In the genomic region with DNA sequence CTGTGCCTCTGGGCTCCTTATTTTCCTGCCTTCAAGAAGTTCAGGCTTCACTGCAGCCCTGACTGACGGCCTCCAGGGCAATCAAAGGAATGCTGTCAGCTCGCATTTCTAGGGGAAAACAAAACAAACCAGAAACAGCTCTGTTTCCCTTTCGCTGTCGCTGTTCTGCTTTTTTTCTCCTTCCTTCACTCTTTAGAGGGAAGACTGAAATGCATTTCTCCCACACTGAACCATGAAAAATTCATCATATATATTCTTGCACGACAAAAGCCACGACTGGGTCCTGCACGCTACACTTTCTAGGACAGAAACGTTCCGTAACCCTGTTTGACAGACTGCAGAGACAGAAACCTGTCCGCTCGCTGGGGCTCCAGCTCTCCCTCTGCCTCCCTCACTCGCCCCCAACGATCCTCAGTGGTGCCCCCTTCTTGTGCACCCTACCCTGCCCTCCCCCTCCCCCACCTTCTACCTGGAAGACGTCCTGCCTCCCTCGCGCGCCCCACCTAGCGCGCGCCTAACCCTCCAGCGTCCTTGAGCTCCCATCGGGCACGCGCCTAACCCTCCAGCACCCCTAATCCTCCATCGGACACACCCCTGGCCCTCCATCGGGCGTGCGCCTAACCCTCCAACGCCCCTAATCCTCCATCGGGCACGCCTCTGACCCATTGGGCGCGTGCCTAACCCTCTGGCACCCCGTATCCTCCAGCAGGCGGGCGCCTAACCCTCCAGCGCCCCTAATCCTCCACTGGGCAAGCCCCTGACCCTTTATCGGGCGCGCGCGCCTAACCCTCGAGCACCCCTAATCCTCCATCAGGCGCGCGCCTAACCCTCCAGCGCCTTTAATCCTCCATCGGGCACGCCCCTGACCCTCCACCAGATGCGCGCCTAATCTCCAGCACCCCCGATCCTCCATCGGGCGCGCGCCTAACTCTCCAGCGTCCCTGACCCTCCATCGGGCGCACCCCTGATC, we compare ENCODE assay signal across 8 cellular contexts. TPM values are rescaled to one million over a fixed set of nuclear protein-coding genes. Genes with fewer than 3 reads are reported as not detected.
DNase-seq lines count a peak whose midpoint lies in the region; ATAC-seq and TF ChIP-seq lines count a peak whose summit lies in the region.

No MANE protein-coding gene starts in this region.

- no peak for TF ChIP-seq POLR2A in tibial nerve (IDR thresholded peaks at IDR 0.05)

- no peaks in the 10 kb centered on the region for H4K20me1 ChIP-seq in BLaER1

- no peak for TF ChIP-seq EP300 in tibial nerve (IDR thresholded peaks at IDR 0.05)

- no peak for TF ChIP-seq CTCF in choroid plexus epithelial cell (conservative IDR thresholded peaks at IDR 0.05; ENCODE audit: low read depth, low read length)
- no peak for TF ChIP-seq CTCF in tibial nerve (IDR thresholded peaks at IDR 0.05)

- WGBS in tibial nerve, 2 donors = 44% methylated on average over 59 of the region's 59 CpGs

- H3K27me3 ChIP-seq in BLaER1 (no peaks in the 10 kb centered on the region), tibial nerve (peaks cover 0 to 6% of the 10 kb centered on the region in 2 donors)

- no peak for ATAC-seq in HG03571 (IDR thresholded peaks at IDR 0.05; ENCODE audit: unreplicated experiment)

- H3K27ac ChIP-seq in BLaER1 (no peak overlapping the region), tibial nerve (no peak overlapping the region)

- H3K36me3 ChIP-seq in BLaER1 (no peaks in the 10 kb centered on the region), tibial nerve (no peaks in the 10 kb centered on the region)

- peaks cover 5% of the 10 kb centered on the region; the same call in 1 of the 2 replicates for H3K4me1 ChIP-seq in BLaER1
- H3K4me1 ChIP-seq in tibial nerve = peaks cover 0 to 8% (median 0%) of the 10 kb centered on the region in 4 donors

- peak overlapping the region; percentile 55; the same call in 1 of the 2 replicates for H3K9ac ChIP-seq in BLaER1

- peak overlapping the region; percentile 84 for H3K4me2 ChIP-seq in BLaER1

- peak overlapping the region; percentile 70 for H3K4me3 ChIP-seq in BLaER1
- peak overlapping the region; percentile 47 for H3K4me3 ChIP-seq in choroid plexus epithelial cell (ENCODE audit: low read depth, low read length)
- peak overlapping the region in 3 of 4 donors; percentile 8 to 44 (median 18) for H3K4me3 ChIP-seq in tibial nerve

- H3K9me3 ChIP-seq in BLaER1 = 0 out of 2 replicates have a peak, but pooled peaks cover 4% of the 10 kb centered on the region
- peaks cover 0 to 6% (median 0%) of the 10 kb centered on the region in 4 donors for H3K9me3 ChIP-seq in tibial nerve

- DNase-seq in NCI-H1092 treated with DMSO at 0.1 percent for 48 hours (lab: John Stamatoyannopoulos, UW) (peak; percentile 65), choroid plexus epithelial cell (ENCODE audit: low read depth) (peak; percentile 45), medulla oblongata (ENCODE audit: extremely low spot score) (peak; percentile 15), tibial nerve (ENCODE audit: low spot score in 2 of 2) (no peak), GM19238 (ENCODE audit: insufficient read length, low spot score) (no peak), HUDEP-2 (lab: John Stamatoyannopoulos, UW; ENCODE audit: unreplicated experiment in 76 of 76) (no peak)

RNA-seq across cellular contexts. Expression of gene SVOPL, which starts 37.1 kb away (rescaled TPM):
- not detected for total RNA-seq in tibial nerve

Comparison
In these comparisons a context has a peak if more than half of its experiments do, and no peak if none do; other contexts are left out.
1. H3K4me3 ChIP-seq: peak in every context shown above with its lines; median percentile 70 in BLaER1; 47 in choroid plexus epithelial cell; 18 in tibial nerve.
2. DNase-seq: peak in NCI-H1092 treated with DMSO at 0.1 percent for 48 hours (single experiment), choroid plexus epithelial cell (single experiment) and medulla oblongata (single experiment); none in tibial nerve (0 of 2), GM19238 (single experiment) and HUDEP-2 (0 of 76).